In genomic region chr22:40367342-40367741, GRCh38 we compare ENCODE assay signal across 17 cellular contexts.
"Had no signal": no experiment of that assay in that cellular context is flagged by ENCODE, and none has a peak within 500 bp of the region (broad histone marks: within the 10 kb centered on the region; RNA-seq: fewer than 3 reads in every experiment).

No MANE protein-coding gene starts in this region.

- H3K9me3 ChIP-seq: testis, upper lobe of right lung had no signal

- H3K27ac Mint-ChIP-seq: activated CD8-positive, alpha-beta memory T cell treated with anti-CD3 and anti-CD28 coated beads, Interleukin-2, amount 10 ng/mL, durations not matched to agents 7 days and 5 days; memory B cell; natural killer cell; T-helper 17 cell had no signal

- ATAC-seq: activated CD8-positive, alpha-beta memory T cell treated with anti-CD3 and anti-CD28 coated beads, Interleukin-2, amount 10 ng/mL, durations not matched to agents 7 days and 5 days; foreskin keratinocyte; left ventricle myocardium superior; natural killer cell; stimulated activated naive CD8-positive, alpha-beta T cell treated with anti-CD3 and anti-CD28 coated beads, Interleukin-15, Interleukin-2, amounts not matched to agents 100 U/mL and 50 U/mL, for 24 hours; T-helper 17 cell; upper lobe of right lung had no signal

- H3K4me3 ChIP-seq: cardiac muscle cell, testis, upper lobe of right lung had no signal

- H3K27me3 ChIP-seq: cardiac muscle cell, foreskin keratinocyte, testis, upper lobe of right lung had no signal

- H3K27me3 Mint-ChIP-seq: activated CD8-positive, alpha-beta memory T cell treated with anti-CD3 and anti-CD28 coated beads, Interleukin-2, amount 10 ng/mL, durations not matched to agents 7 days and 5 days; memory B cell; T-helper 17 cell had no signal

- H3K4me1 ChIP-seq: foreskin keratinocyte, upper lobe of right lung had no signal

- H3K27ac ChIP-seq: foreskin keratinocyte, testis, upper lobe of right lung had no signal

- DNase-seq: activated CD4-positive, alpha-beta T cell treated with anti-CD3 and anti-CD28 coated beads, Interleukin-2, amount 50 U/mL, for 4 hours; activated CD8-positive, alpha-beta memory T cell treated with anti-CD3 and anti-CD28 coated beads, Interleukin-2, amount 10 ng/mL, durations not matched to agents 7 days and 5 days; activated gamma-delta T cell treated with Interleukin-2 at 50 U/mL for 16 hours; effector CD4-positive, alpha-beta T cell; foreskin keratinocyte; left ventricle myocardium superior; natural killer cell; stimulated activated CD4-positive, alpha-beta T cell treated with anti-CD3 and anti-CD28 coated beads, Interleukin-4, amount 100 ng/mL, for 24 hours; stimulated activated naive CD8-positive, alpha-beta T cell treated with anti-CD3 and anti-CD28 coated beads, Interleukin-15, Interleukin-2, amounts not matched to agents 100 U/mL and 50 U/mL, for 24 hours; T-helper 17 cell; testis; upper lobe of right lung had no signal

- H3K9me3 Mint-ChIP-seq: memory B cell, natural killer cell had no signal

- FAIRE-seq: colon, endothelial cell of umbilical vein, TTC549 had no signal

- H3K4me3 Mint-ChIP-seq: activated CD8-positive, alpha-beta memory T cell treated with anti-CD3 and anti-CD28 coated beads, Interleukin-2, amount 10 ng/mL, durations not matched to agents 7 days and 5 days; memory B cell; natural killer cell; T-helper 17 cell had no signal
